In genomic region chr18:69968073-69968472, GRCh38 we compare ENCODE assay signal across 8 cellular contexts. TPM values are rescaled to one million over a fixed set of nuclear protein-coding genes. Genes with fewer than 3 reads are reported as not detected.
DNase-seq lines count a peak whose midpoint lies in the region; ATAC-seq lines count a peak whose summit lies in the region.
"Had no signal": no experiment of that assay in that cellular context is flagged by ENCODE, and none has a peak within 500 bp of the region (broad histone marks: within the 10 kb centered on the region; RNA-seq: fewer than 3 reads in every experiment).

No MANE protein-coding gene starts in this region.

- intact Hi-C loops in Right ventricle myocardium superior (cut with DNase I), result no loop called here

- peak; percentile 75 for DNase-seq in NCI-H1417 treated with DMSO at 0.1 percent for 48 hours (lab: John Stamatoyannopoulos, UW)
- peak; percentile 74 for DNase-seq in activated effector memory CD4-positive, alpha-beta T cell treated with anti-CD3 and anti-CD28 coated beads, Interleukin-2, amount 50 U/mL, for 16 hours
- no peak for DNase-seq in Right ventricle myocardium superior
- DNase-seq in NCI-H2029 treated with DMSO at 0.1 percent for 48 hours (lab: John Stamatoyannopoulos, UW), result no peak
- DNase-seq: effector CD8-positive, alpha-beta T cell had no signal

- ATAC-seq in GM18858 (IDR thresholded peaks at IDR 0.05; ENCODE audit: unreplicated experiment) (peak; percentile 86), GM21576 (IDR thresholded peaks at IDR 0.05; ENCODE audit: unreplicated experiment) (peak; percentile 96), Right ventricle myocardium superior (ENCODE audit: poor library complexity) (no peak), HG03025 (IDR thresholded peaks at IDR 0.05; ENCODE audit: low FRiP score, unreplicated experiment) (no peak)

RNA-seq across cellular contexts. Expression of gene CD226, which starts 20.4 kb away (rescaled TPM):
- 0.94 TPM for total RNA-seq in Right ventricle myocardium superior

Comparison
In these comparisons a context has a peak if more than half of its experiments do, and no peak if none do; other contexts are left out.
1. ATAC-seq: peak in GM18858 (single experiment) and GM21576 (single experiment); none in Right ventricle myocardium superior (single experiment) and HG03025 (single experiment).
2. DNase-seq: peak in NCI-H1417 treated with DMSO at 0.1 percent for 48 hours (single experiment) and activated effector memory CD4-positive, alpha-beta T cell treated with anti-CD3 and anti-CD28 coated beads, Interleukin-2, amount 50 U/mL, for 16 hours (single experiment); none in Right ventricle myocardium superior (single experiment) and NCI-H2029 treated with DMSO at 0.1 percent for 48 hours (single experiment).